9 cellular contexts compared by ENCODE assay signal in the genomic region with DNA sequence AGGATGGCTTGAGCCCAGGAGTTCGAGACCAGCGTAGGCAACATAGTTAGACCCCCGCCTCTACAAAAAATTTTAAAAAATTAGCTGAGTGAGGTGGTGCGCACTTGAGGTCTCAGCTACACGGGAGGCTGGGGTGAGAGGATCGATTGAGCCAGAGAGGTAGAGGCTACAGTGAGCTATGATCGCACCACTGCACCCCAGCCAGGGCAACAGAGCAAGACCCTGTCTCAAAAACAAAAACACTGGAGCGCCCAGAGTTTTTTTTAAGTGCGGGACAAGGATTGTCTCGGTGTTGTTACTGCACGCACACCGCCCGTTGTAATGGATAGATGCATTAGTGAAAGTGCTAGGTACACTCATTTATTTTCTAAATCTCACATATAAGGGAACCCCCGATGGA. TPM values are rescaled to one million over a fixed set of nuclear protein-coding genes. Genes with fewer than 3 reads are reported as not detected.
DNase-seq lines count a peak whose midpoint lies in the region; ATAC-seq, FAIRE-seq and TF ChIP-seq lines count a peak whose summit lies in the region.
"Had no signal": no experiment of that assay in that cellular context is flagged by ENCODE, and none has a peak within 500 bp of the region (broad histone marks: within the 10 kb centered on the region; RNA-seq: fewer than 3 reads in every experiment).

No MANE protein-coding gene starts in this region.

- H3K9me3 Mint-ChIP-seq in natural killer cell treated with Interleukin-12 subunit alpha and Interleukin-12 subunit beta and Interleukin-15 and Interleukin-18, amount 100 ng/mL, for 72 hours, result no peaks in the 10 kb centered on the region

- no peak for DNase-seq in Jurkat, Clone E6-1 (ENCODE audit: low read depth, low spot score)
- DNase-seq in coronary artery (ENCODE audit: low spot score) (no peak), 8988T (no peak), OCI-M1 (lab: John Stamatoyannopoulos, UW) (no peak), H54 (ENCODE audit: insufficient read length, low spot score) (no peak)
- no peak for DNase-seq in natural killer cell treated with Interleukin-12 subunit alpha and Interleukin-12 subunit beta and Interleukin-15 and Interleukin-18, amount 100 ng/mL, for 72 hours (ENCODE audit: low spot score)
- DNase-seq: NCI-H1417 treated with DMSO at 0.1 percent for 48 hours had no signal

- TF ChIP-seq CTCF in C4-2B (conservative IDR thresholded peaks at IDR 0.05) (no peak), coronary artery (IDR thresholded peaks at IDR 0.05) (no peak)

- H3K27ac Mint-ChIP-seq in natural killer cell treated with Interleukin-12 subunit alpha and Interleukin-12 subunit beta and Interleukin-15 and Interleukin-18, amount 100 ng/mL, for 72 hours, result peak overlapping the region; percentile 54 to 80

- no peak for TF ChIP-seq POLR2A in H54 (IDR thresholded peaks at IDR 0.05; ENCODE audit: low read depth, low read length)

- no peak for FAIRE-seq in H54 (lab: Jason Lieb, UNC)

- peak overlapping the region; percentile 46; the same call in 1 of the 2 replicates for H3K4me3 ChIP-seq in Jurkat, Clone E6-1 (ENCODE audit: low read length)
- peak overlapping the region; percentile 88 for H3K4me3 ChIP-seq in coronary artery

- no peak for ATAC-seq in natural killer cell treated with Interleukin-12 subunit alpha and Interleukin-12 subunit beta and Interleukin-15 and Interleukin-18, amount 100 ng/mL, for 72 hours
- no peak for ATAC-seq in HG02938 (IDR thresholded peaks at IDR 0.05; ENCODE audit: unreplicated experiment)

- peak overlapping the region; percentile 45 for H3K27ac ChIP-seq in C4-2B
- no peak overlapping the region for H3K27ac ChIP-seq in coronary artery

- no peaks in the 10 kb centered on the region for H3K27me3 Mint-ChIP-seq in natural killer cell treated with Interleukin-12 subunit alpha and Interleukin-12 subunit beta and Interleukin-15 and Interleukin-18, amount 100 ng/mL, for 72 hours

- peak overlapping the region; percentile 75 for H3K4me3 Mint-ChIP-seq in natural killer cell treated with Interleukin-12 subunit alpha and Interleukin-12 subunit beta and Interleukin-15 and Interleukin-18, amount 100 ng/mL, for 72 hours

- peaks cover 6% of the 10 kb centered on the region for H3K36me3 Mint-ChIP-seq in natural killer cell treated with Interleukin-12 subunit alpha and Interleukin-12 subunit beta and Interleukin-15 and Interleukin-18, amount 100 ng/mL, for 72 hours

- H3K4me1 Mint-ChIP-seq in natural killer cell treated with Interleukin-12 subunit alpha and Interleukin-12 subunit beta and Interleukin-15 and Interleukin-18, amount 100 ng/mL, for 72 hours (ENCODE audit: low read depth in 2 of 2), result peaks cover 48 to 56% of the 10 kb centered on the region in 2 donors

RNA-seq across cellular contexts. Expression of a gene that starts 37.1 kb away (rescaled TPM):
- 30.9 TPM for polyA plus RNA-seq in Jurkat, Clone E6-1 (2012; ENCODE audit: insufficient read depth, insufficient read length)
- 100 to 1,000 TPM; 273 to 444 TPM for total RNA-seq in natural killer cell treated with Interleukin-12 subunit alpha and Interleukin-12 subunit beta and Interleukin-15 and Interleukin-18, amount 100 ng/mL, for 72 hours
